Comparison of ENCODE assay signal across 8 cellular contexts in the genomic region with DNA sequence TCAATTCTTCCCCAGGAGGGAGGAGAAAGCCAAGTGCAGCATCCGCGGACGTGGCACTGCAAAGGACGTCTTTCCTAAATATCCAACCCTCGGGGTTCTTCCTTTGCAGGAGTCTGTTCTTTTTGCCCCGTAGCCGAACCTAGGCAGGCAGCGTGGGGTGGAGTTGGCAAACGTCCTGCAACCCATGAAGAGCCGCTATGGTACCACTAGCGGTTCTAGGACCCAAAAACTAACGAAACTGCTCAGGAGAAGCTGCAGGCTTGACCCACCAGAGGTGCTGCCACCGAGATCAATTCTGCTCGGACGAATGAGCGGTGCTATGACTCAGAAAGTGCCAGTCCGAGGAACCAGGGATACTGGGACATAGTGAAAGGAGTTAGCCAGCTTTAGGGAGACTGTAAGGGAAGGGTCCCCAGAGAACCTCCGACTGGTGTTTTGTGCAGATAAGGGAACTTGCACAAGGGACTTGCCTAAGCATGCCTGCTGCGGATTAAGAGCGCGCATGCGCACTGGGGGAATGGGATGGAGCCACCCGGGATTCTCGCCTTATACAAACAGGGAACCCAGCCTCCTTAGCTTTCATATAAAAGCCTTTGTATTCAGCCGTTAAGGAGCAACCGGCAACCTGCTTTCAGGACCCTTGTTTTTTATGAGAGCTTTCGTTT. TPM values are rescaled to one million over a fixed set of nuclear protein-coding genes. Genes with fewer than 3 reads are reported as not detected.
DNase-seq lines count a peak whose midpoint lies in the region; ATAC-seq and TF ChIP-seq lines count a peak whose summit lies in the region.

No MANE protein-coding gene starts in this region.

- H3K4me1 ChIP-seq in CD4-positive, CD25-positive, alpha-beta regulatory T cell (ENCODE audit: control insufficient read depth, insufficient read depth, low read length, poor library complexity, severe bottlenecking), result peaks cover 30% of the 10 kb centered on the region
- peaks cover 0 to 4% (median 0%) of the 10 kb centered on the region in 4 donors for H3K4me1 ChIP-seq in Peyer's patch

- H3K9me3 ChIP-seq in CD4-positive, CD25-positive, alpha-beta regulatory T cell (ENCODE audit: control insufficient read depth in 2 of 2, low read length in 2 of 2), result no peaks in the 10 kb centered on the region
- H3K9me3 ChIP-seq in Peyer's patch, result no peaks in the 10 kb centered on the region

- no peaks in the 10 kb centered on the region for H3K36me3 ChIP-seq in CD4-positive, CD25-positive, alpha-beta regulatory T cell (ENCODE audit: control insufficient read depth, insufficient read depth, low read length)
- H3K36me3 ChIP-seq in Peyer's patch, result no peaks in the 10 kb centered on the region

- TF ChIP-seq CTCF in Peyer's patch (IDR thresholded peaks at IDR 0.05) (peak in 1 of 6 experiments; percentile 6), fibroblast of mammary gland (conservative IDR thresholded peaks at IDR 0.05; ENCODE audit: control insufficient read depth, insufficient read depth, low read depth, low read length) (no peak)

- no peak for TF ChIP-seq POLR2A in Peyer's patch (IDR thresholded peaks at IDR 0.05)

- DNase-seq in CD4-positive, CD25-positive, alpha-beta regulatory T cell, result peak in 2 of 3 donors; percentile 53 to 91
- DNase-seq in KBM-7, result peak; percentile 96
- DNase-seq in Peyer's patch, result peak; percentile 76 to 91 (median 79)
- peak; percentile 69 for DNase-seq in activated T-helper 1 cell treated with Interleukin-2 at 50 U/mL for 16 hours (ENCODE audit: low read depth)
- peak; percentile 91 for DNase-seq in fibroblast of mammary gland (ENCODE audit: low read depth)
- DNase-seq in naive thymus-derived CD8-positive, alpha-beta T cell, result peak in 9 of 10 donors; percentile 60 to 90 (median 74)
- peak; percentile 81 to 82 for DNase-seq in stimulated activated naive CD8-positive, alpha-beta T cell treated with anti-CD3 and anti-CD28 coated beads, Interleukin-15, amount 100 ng/mL, for 72 hours

- peak; percentile 4 to 9 for ATAC-seq in CD4-positive, CD25-positive, alpha-beta regulatory T cell (ENCODE audit: low read depth in 2 of 2)
- ATAC-seq in GM21528 (IDR thresholded peaks at IDR 0.05; ENCODE audit: low FRiP score, unreplicated experiment), result peak; percentile 34
- peak; percentile 28 to 35 for ATAC-seq in naive thymus-derived CD8-positive, alpha-beta T cell
- ATAC-seq in stimulated activated naive CD8-positive, alpha-beta T cell treated with anti-CD3 and anti-CD28 coated beads, Interleukin-15, amount 100 ng/mL, for 72 hours, result peak; percentile 36

- peaks cover 10% of the 10 kb centered on the region for H3K27me3 Mint-ChIP-seq in CD4-positive, CD25-positive, alpha-beta regulatory T cell
- peaks cover 0 to 2% (median 0%) of the 10 kb centered on the region in 5 donors for H3K27me3 Mint-ChIP-seq in naive thymus-derived CD8-positive, alpha-beta T cell
- H3K27me3 Mint-ChIP-seq in stimulated activated naive CD8-positive, alpha-beta T cell treated with anti-CD3 and anti-CD28 coated beads, Interleukin-15, amount 100 ng/mL, for 72 hours, result no peaks in the 10 kb centered on the region

- POLR2A ChIA-PET in naive thymus-derived CD8-positive, alpha-beta T cell (lab: Charles Lee), result interaction anchor here (0.6 to 6.5 kb wide), 20 partner anchors 13 to 596 kb away, joined by 3 to 600 read pairs (median 4); a partner anchor contains a TSS

- peaks cover 16 to 44% (median 30%) of the 10 kb centered on the region in 4 donors for H3K4me1 Mint-ChIP-seq in CD4-positive, CD25-positive, alpha-beta regulatory T cell
- peaks cover 17 to 40% (median 28%) of the 10 kb centered on the region in 4 donors for H3K4me1 Mint-ChIP-seq in naive thymus-derived CD8-positive, alpha-beta T cell
- peaks cover 28% of the 10 kb centered on the region for H3K4me1 Mint-ChIP-seq in stimulated activated naive CD8-positive, alpha-beta T cell treated with anti-CD3 and anti-CD28 coated beads, Interleukin-15, amount 100 ng/mL, for 72 hours

- peak overlapping the region; percentile 94 for H3K4me3 ChIP-seq in CD4-positive, CD25-positive, alpha-beta regulatory T cell (ENCODE audit: low read depth, low read length)
- peak overlapping the region; percentile 47 to 59 (median 55) for H3K4me3 ChIP-seq in Peyer's patch
- H3K4me3 ChIP-seq in fibroblast of mammary gland (ENCODE audit: control insufficient read depth, low read depth, low read length), result peak overlapping the region; percentile 53

- in situ Hi-C loops in KBM-7 (cut with MboI; ENCODE audit: low pct_unique_long_range_greater_than_20kb, low sequenced_read_pairs), result no loop called here

- H3K36me3 Mint-ChIP-seq in CD4-positive, CD25-positive, alpha-beta regulatory T cell, result no peaks in the 10 kb centered on the region
- H3K36me3 Mint-ChIP-seq in naive thymus-derived CD8-positive, alpha-beta T cell, result no peaks in the 10 kb centered on the region

- peak overlapping the region; percentile 92 for H3K27ac ChIP-seq in CD4-positive, CD25-positive, alpha-beta regulatory T cell (ENCODE audit: insufficient read depth, low read length, poor library complexity, severe bottlenecking)
- H3K27ac ChIP-seq in Peyer's patch, result peak overlapping the region; percentile 85 to 93 (median 87)

- peaks cover 0 to 1% (median 0%) of the 10 kb centered on the region in 7 donors for H3K9me3 Mint-ChIP-seq in CD4-positive, CD25-positive, alpha-beta regulatory T cell
- peaks cover 0 to 3% (median 0%) of the 10 kb centered on the region in 9 donors for H3K9me3 Mint-ChIP-seq in naive thymus-derived CD8-positive, alpha-beta T cell
- no peaks in the 10 kb centered on the region for H3K9me3 Mint-ChIP-seq in stimulated activated naive CD8-positive, alpha-beta T cell treated with anti-CD3 and anti-CD28 coated beads, Interleukin-15, amount 100 ng/mL, for 72 hours

- peak overlapping the region; percentile 99 to 100 (median 99) for H3K27ac Mint-ChIP-seq in CD4-positive, CD25-positive, alpha-beta regulatory T cell
- peak overlapping the region; percentile 92 to 100 (median 99) for H3K27ac Mint-ChIP-seq in naive thymus-derived CD8-positive, alpha-beta T cell
- H3K27ac Mint-ChIP-seq in stimulated activated naive CD8-positive, alpha-beta T cell treated with anti-CD3 and anti-CD28 coated beads, Interleukin-15, amount 100 ng/mL, for 72 hours, result peak overlapping the region; percentile 93 to 94

- peak overlapping the region; percentile 87 to 97 (median 94) for H3K4me3 Mint-ChIP-seq in CD4-positive, CD25-positive, alpha-beta regulatory T cell
- peak overlapping the region; percentile 83 to 99 (median 94) for H3K4me3 Mint-ChIP-seq in naive thymus-derived CD8-positive, alpha-beta T cell
- peak overlapping the region; percentile 90 to 95 for H3K4me3 Mint-ChIP-seq in stimulated activated naive CD8-positive, alpha-beta T cell treated with anti-CD3 and anti-CD28 coated beads, Interleukin-15, amount 100 ng/mL, for 72 hours

- no peaks in the 10 kb centered on the region for H3K27me3 ChIP-seq in CD4-positive, CD25-positive, alpha-beta regulatory T cell (ENCODE audit: control insufficient read depth, insufficient read depth, low read length)
- H3K27me3 ChIP-seq in Peyer's patch, result no peaks in the 10 kb centered on the region

RNA-seq across cellular contexts. Expression of a gene that starts 32.7 kb away (rescaled TPM):
- 38.7 TPM for total RNA-seq in CD4-positive, CD25-positive, alpha-beta regulatory T cell
- 10 to 100 TPM; 35.8 to 69.7 (median 55.7) TPM for polyA plus RNA-seq in CD4-positive, CD25-positive, alpha-beta regulatory T cell
- 10 to 100 TPM in 1 of 4 donors, 1 to 10 TPM in 3; 3.9 to 18.2 (median 5.8) TPM for total RNA-seq in Peyer's patch
- total RNA-seq in naive thymus-derived CD8-positive, alpha-beta T cell, result 10 to 100 TPM; 65.9 to 72.7 TPM
- polyA plus RNA-seq in naive thymus-derived CD8-positive, alpha-beta T cell, result 10 to 100 TPM; 51.5 to 69.8 (median 54.8) TPM

Comparison
In these comparisons a context has a peak if more than half of its experiments do, and no peak if none do; other contexts are left out.
1. Peak in every context shown above with its lines: DNase-seq, ATAC-seq, H3K4me3 ChIP-seq and H3K27ac ChIP-seq.